9 cellular contexts compared by ENCODE assay signal in the genomic region with DNA sequence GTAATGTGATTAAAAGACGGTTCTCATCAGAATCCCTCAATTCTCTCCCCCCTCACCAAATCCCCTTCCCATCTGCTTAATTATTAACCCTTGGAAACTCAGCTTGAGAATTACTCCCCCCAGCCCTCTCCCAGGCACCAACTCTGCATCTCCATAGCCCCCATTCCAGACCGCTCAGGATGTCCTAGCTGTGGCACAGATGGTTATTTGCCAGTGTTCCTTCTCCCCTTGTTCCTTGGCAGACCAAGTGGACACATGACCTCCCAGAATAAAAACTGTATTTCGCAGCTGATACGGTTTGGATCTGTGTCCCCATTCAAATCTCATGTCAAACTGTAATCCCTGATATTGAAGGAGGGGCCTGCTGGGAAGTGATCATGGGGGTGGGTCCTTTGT. TPM values are rescaled to one million over a fixed set of nuclear protein-coding genes. Genes with fewer than 3 reads are reported as not detected.
A peak's percentile ranks its signal among the peaks of the same experiment; 100 is the strongest.
DNase-seq lines count a peak whose midpoint lies in the region; ATAC-seq and TF ChIP-seq lines count a peak whose summit lies in the region.
"Had no signal": no experiment of that assay in that cellular context is flagged by ENCODE, and none has a peak within 500 bp of the region (broad histone marks: within the 10 kb centered on the region; RNA-seq: fewer than 3 reads in every experiment).

No MANE protein-coding gene starts in this region.

- no TSS peak for BruUV-seq in mammary epithelial cell (replicated peaks; lab: Mats Ljungman, UMichigan)

- no peak overlapping the region for H3K4me2 ChIP-seq in mammary epithelial cell (ENCODE audit: insufficient read depth, low read depth, low read length)

- H3K27ac ChIP-seq in mammary epithelial cell (ENCODE audit: insufficient read depth, low read depth, low read length) (no peak overlapping the region), right lobe of liver (peak overlapping the region; percentile 60 to 74 (median 72)), tibial nerve (peak overlapping the region; percentile 27 to 91 (median 80))

- H3K27ac Mint-ChIP-seq in activated T-cell treated with anti-CD3 and anti-CD28 coated beads, Interleukin-2, amount 50 U/mL, for 24 hours, result peak overlapping the region; percentile 95
- no peak overlapping the region for H3K27ac Mint-ChIP-seq in nephron progenitor cell

- in situ Hi-C loops in mammary epithelial cell (cut with MboI; ENCODE audit: low sequenced_read_pairs in 2 of 2), result loop anchor here in 1 of 2 donors (10.0 to 25.0 kb wide), 2 partner anchors 141 to 859 kb away; no protein-coding TSS in a partner anchor

- DNase-seq in activated T-cell treated with anti-CD3 and anti-CD28 coated beads, Interleukin-2, amount 50 U/mL, for 24 hours, result no peak
- DNase-seq in activated T-cell treated with anti-CD3 and anti-CD28 coated beads, Interleukin-2, amount 50 U/mL, for 48 hours, result no peak
- DNase-seq in mammary epithelial cell (no peak), right lobe of liver (no peak), tibial nerve (ENCODE audit: low spot score in 2 of 2) (no peak), nephron progenitor cell (no peak), hypothalamus (lab: John Stamatoyannopoulos, UW) (no peak), cerebellar nuclear complex (lab: John Stamatoyannopoulos, UW) (no peak)

- H2AFZ ChIP-seq in mammary epithelial cell (ENCODE audit: low read depth, low read length), result peak overlapping the region; percentile 85

- H3K4me1 ChIP-seq in mammary epithelial cell (ENCODE audit: insufficient read depth, low read length) (peaks cover 7% of the 10 kb centered on the region), right lobe of liver (peaks cover 0 to 12% (median 6%) of the 10 kb centered on the region in 4 donors), tibial nerve (peaks cover 0 to 32% (median 15%) of the 10 kb centered on the region in 4 donors)

- CTCF ChIA-PET in mammary epithelial cell (lab: Charles Lee; ENCODE audit: low non-redundant PET), result interaction anchor here (0.6 kb wide), 1 partner anchor 86 kb away, joined by 3 read pairs; the partner anchor contains the start of gene EEIG2

- H3K27me3 ChIP-seq in mammary epithelial cell (ENCODE audit: insufficient read depth, low read length), result no peaks in the 10 kb centered on the region
- H3K27me3 ChIP-seq in right lobe of liver, result no peaks in the 10 kb centered on the region
- no peaks in the 10 kb centered on the region for H3K27me3 ChIP-seq in tibial nerve
- H3K27me3 ChIP-seq: pancreas had no signal

- dilution Hi-C loops in mammary epithelial cell (cut with HindIII; ENCODE audit: low sequenced_read_pairs), result no loop called here

- no peak for TF ChIP-seq CTCF in mammary epithelial cell (conservative IDR thresholded peaks at IDR 0.05 in 1 of 2, IDR thresholded peaks at IDR 0.05 in 1 of 2; ENCODE audit: extremely low read depth in 1 of 2, insufficient read depth in 1 of 2, low read depth in 1 of 2, low read length in 2 of 2)
- TF ChIP-seq CTCF in right lobe of liver (IDR thresholded peaks at IDR 0.05), result no peak
- no peak for TF ChIP-seq CTCF in tibial nerve (IDR thresholded peaks at IDR 0.05)
- no peak for TF ChIP-seq CTCF in nephron progenitor cell (IDR thresholded peaks at IDR 0.05)

- H3K4me1 Mint-ChIP-seq in activated T-cell treated with anti-CD3 and anti-CD28 coated beads, Interleukin-2, amount 50 U/mL, for 24 hours (ENCODE audit: low read depth), result peaks cover 65% of the 10 kb centered on the region
- peaks cover 5% of the 10 kb centered on the region for H3K4me1 Mint-ChIP-seq in nephron progenitor cell

- H3K79me2 ChIP-seq in mammary epithelial cell (ENCODE audit: insufficient read depth, low read length), result no peaks in the 10 kb centered on the region

- TF ChIP-seq POLR2A in right lobe of liver (IDR thresholded peaks at IDR 0.05) (no peak), tibial nerve (IDR thresholded peaks at IDR 0.05) (no peak)

- H3K4me3 ChIP-seq in mammary epithelial cell (replicated peaks in 1 of 3; ENCODE audit: insufficient read depth in 1 of 3, low read depth in 2 of 3, low read length in 3 of 3) (no peak overlapping the region), right lobe of liver (no peak overlapping the region), tibial nerve (no peak overlapping the region)
- H3K4me3 ChIP-seq: pancreas had no signal

- H4K20me1 ChIP-seq in mammary epithelial cell (ENCODE audit: insufficient read depth, low read length), result no peaks in the 10 kb centered on the region

- H3K9me3 Mint-ChIP-seq in activated T-cell treated with anti-CD3 and anti-CD28 coated beads, Interleukin-2, amount 50 U/mL, for 24 hours, result no peaks in the 10 kb centered on the region
- no peaks in the 10 kb centered on the region for H3K9me3 Mint-ChIP-seq in nephron progenitor cell

- H3K36me3 ChIP-seq in mammary epithelial cell (ENCODE audit: insufficient read depth, low read length), result no peaks in the 10 kb centered on the region
- no peaks in the 10 kb centered on the region for H3K36me3 ChIP-seq in right lobe of liver
- peaks cover 0 to 14% (median 0%) of the 10 kb centered on the region in 3 donors for H3K36me3 ChIP-seq in tibial nerve
- H3K36me3 ChIP-seq: pancreas had no signal

- peak overlapping the region; percentile 54 for H3K4me3 Mint-ChIP-seq in activated T-cell treated with anti-CD3 and anti-CD28 coated beads, Interleukin-2, amount 50 U/mL, for 24 hours
- H3K4me3 Mint-ChIP-seq in nephron progenitor cell, result no peak overlapping the region

- H3K9me3 ChIP-seq in mammary epithelial cell (replicated peaks; ENCODE audit: insufficient read depth, low read length) (no peaks in the 10 kb centered on the region), right lobe of liver (no peaks in the 10 kb centered on the region), tibial nerve (no peaks in the 10 kb centered on the region)
- H3K9me3 ChIP-seq: pancreas had no signal

- ATAC-seq in right lobe of liver, result no peak

- H3K27me3 Mint-ChIP-seq in activated T-cell treated with anti-CD3 and anti-CD28 coated beads, Interleukin-2, amount 50 U/mL, for 24 hours, result no peaks in the 10 kb centered on the region
- peaks cover 3% of the 10 kb centered on the region for H3K27me3 Mint-ChIP-seq in nephron progenitor cell (ENCODE audit: low read depth, poor library complexity)

- peaks cover 53% of the 10 kb centered on the region for H3K36me3 Mint-ChIP-seq in activated T-cell treated with anti-CD3 and anti-CD28 coated beads, Interleukin-2, amount 50 U/mL, for 24 hours (ENCODE audit: low read depth)
- H3K36me3 Mint-ChIP-seq in nephron progenitor cell (ENCODE audit: low read depth), result no peaks in the 10 kb centered on the region

- intact Hi-C loops in mammary epithelial cell (cut with micrococcal nuclease) (loop anchor here (10.0 kb wide), 2 partner anchors 431 to 861 kb away; no protein-coding TSS in a partner anchor), right lobe of liver (cut with DNase I) (no loop called here)

- 89% methylated on average over 4 of the region's 4 CpGs for WGBS in mammary epithelial cell (ENCODE audit: low coverage, missing lambda C conversion rate)
- WGBS in right lobe of liver (ENCODE audit: insufficient coverage, low coverage, low lambda C conversion rate, missing lambda C conversion rate), result 70% methylated on average over 3 of the region's 4 CpGs
- WGBS in tibial nerve, 2 donors, result 68 to 78% methylated on average over 4 of the region's 4 CpGs

- H3K9ac ChIP-seq in mammary epithelial cell (ENCODE audit: insufficient read depth, low read length), result no peak overlapping the region

- no peak for TF ChIP-seq EP300 in tibial nerve (IDR thresholded peaks at IDR 0.05)

RNA-seq across cellular contexts. Expression of gene HENMT1, which starts 14.6 kb away (rescaled TPM):
- 1 to 10 TPM; 1.3 to 6.7 TPM for total RNA-seq in mammary epithelial cell
- polyA plus RNA-seq in mammary epithelial cell, result 1.1 TPM
- polyA minus RNA-seq in mammary epithelial cell, result not detected
- 1 to 10 TPM in 1 of 6 experiments, under 1 TPM in 5; 0.18 to 1.2 (median 0.70) TPM for total RNA-seq in right lobe of liver
- total RNA-seq in tibial nerve, result 1 to 10 TPM; 1.2 to 3.7 (median 2.4) TPM

RNA-seq across cellular contexts. Expression of gene PRPF38B, which starts 45.8 kb away (rescaled TPM):
- total RNA-seq in mammary epithelial cell (10 to 100 TPM; 14.5 to 52.2 TPM), right lobe of liver (10 to 100 TPM in 5 of 6 experiments, 1 to 10 TPM in 1; 8.6 to 20.3 (median 12.6) TPM), tibial nerve (10 to 100 TPM; 25.7 to 34.1 (median 29.3) TPM)
- 20.6 TPM for polyA plus RNA-seq in mammary epithelial cell
- polyA minus RNA-seq in mammary epithelial cell, result 5.2 TPM
